In genomic region chr11:35040221-35040942, GRCh38 we compare ENCODE assay signal across 8 cellular contexts.
DNase-seq lines count a peak whose midpoint lies in the region; ATAC-seq and TF ChIP-seq lines count a peak whose summit lies in the region.

No MANE protein-coding gene starts in this region.

- peak overlapping the region; percentile 66; the same call in 1 of the 2 replicates for H2BK120ac ChIP-seq in IMR-90 (ENCODE audit: low read depth, low read length)

- peak overlapping the region; percentile 34; the same call in 1 of the 2 replicates for H3K4ac ChIP-seq in IMR-90 (ENCODE audit: low read depth, low read length)

- H4K8ac ChIP-seq in IMR-90 (ENCODE audit: low read depth in 2 of 2, low read length in 2 of 2) = peak overlapping the region in 1 of 2 experiments; percentile 44; a peak in 1 of 4 replicates

- H3K27me3 Mint-ChIP-seq in CD8-positive, alpha-beta memory T cell = peaks cover 0 to 5% of the 10 kb centered on the region in 2 donors
- H3K27me3 Mint-ChIP-seq in stimulated activated naive B cell treated with anti-CD40 and anti-IgM and Interleukin-4, amounts not matched to agents 10 μg/mL and 1 μg/mL and 100 μg/mL, for 72 hours = no peaks in the 10 kb centered on the region

- TF ChIP-seq CTCF in IMR-90 (conservative IDR thresholded peaks at IDR 0.05; ENCODE audit: low read depth, low read length) = no peak
- TF ChIP-seq CTCF in adrenal gland (IDR thresholded peaks at IDR 0.05) = no peak

- no peaks in the 10 kb centered on the region for H3K36me3 ChIP-seq in CD8-positive, alpha-beta memory T cell (ENCODE audit: insufficient read depth, low read length)
- H3K36me3 ChIP-seq in IMR-90 (ENCODE audit: control insufficient read depth, insufficient read depth, low read length) (no peaks in the 10 kb centered on the region), adrenal gland (replicated peaks in 1 of 2) (no peaks in the 10 kb centered on the region)

- H3K4me3 Mint-ChIP-seq in CD8-positive, alpha-beta memory T cell = peak overlapping the region; percentile 81 to 91 (median 88)
- H3K4me3 Mint-ChIP-seq in stimulated activated naive B cell treated with anti-CD40 and anti-IgM and Interleukin-4, amounts not matched to agents 10 μg/mL and 1 μg/mL and 100 μg/mL, for 72 hours = peak overlapping the region; percentile 39 to 71

- H3K18ac ChIP-seq in IMR-90 (ENCODE audit: low read depth, low read length) = no peak overlapping the region

- H3K79me1 ChIP-seq in IMR-90 (ENCODE audit: low read depth in 1 of 2, low read length in 2 of 2) = peaks cover 6% of the 10 kb centered on the region in 2 experiments

- no peaks in the 10 kb centered on the region for H3K27me3 ChIP-seq in CD8-positive, alpha-beta memory T cell (ENCODE audit: insufficient read depth, low read length, poor library complexity, severe bottlenecking)
- H3K27me3 ChIP-seq in IMR-90 (ENCODE audit: control insufficient read depth, insufficient read depth, low read length) (no peaks in the 10 kb centered on the region), adrenal gland (no peaks in the 10 kb centered on the region)

- peak; percentile 38 to 87 (median 52) for DNase-seq in CD8-positive, alpha-beta memory T cell
- DNase-seq in IMR-90 = peak; percentile 69
- peak; percentile 49 to 68 for DNase-seq in activated CD4-positive, alpha-beta T cell treated with anti-CD3 and anti-CD28 coated beads, Interleukin-2, amount 50 U/mL, for 48 hours
- peak; percentile 74 for DNase-seq in fibroblast of the conjunctiva (ENCODE audit: low read depth)
- DNase-seq in stimulated activated naive B cell treated with anti-CD40 and anti-IgM and Interleukin-4, amounts not matched to agents 10 μg/mL and 1 μg/mL and 100 μg/mL, for 72 hours = peak; percentile 59
- DNase-seq in dedifferentiated amniotic fluid mesenchymal stem cell (ENCODE audit: extremely low spot score) = no peak
- no peak for DNase-seq in adrenal gland

- TF ChIP-seq RAD21 in IMR-90 (IDR thresholded peaks at IDR 0.05; ENCODE audit: low read length) = no peak

- TF ChIP-seq POLR2A in IMR-90 (IDR thresholded peaks at IDR 0.05; ENCODE audit: low read depth, low read length) (no peak), adrenal gland (IDR thresholded peaks at IDR 0.05) (no peak)

- in situ Hi-C loops in IMR-90 (cut with MboI; ENCODE audit: low sequenced_read_pairs) = no loop called here

- peak overlapping the region; percentile 26 for H2AFZ ChIP-seq in IMR-90 (replicated peaks; ENCODE audit: low read length, poor library complexity)

- intact Hi-C loops in IMR-90 (cut with micrococcal nuclease) = no loop called here
- intact Hi-C loops in adrenal gland (cut with DNase I) = no loop called here

- ATAC-seq in GM21423 (IDR thresholded peaks at IDR 0.05; ENCODE audit: unreplicated experiment) (peak; percentile 73), IMR-90 (ENCODE audit: low read depth) (peak; percentile 57)
- ATAC-seq in stimulated activated naive B cell treated with anti-CD40 and anti-IgM and Interleukin-4, amounts not matched to agents 10 μg/mL and 1 μg/mL and 100 μg/mL, for 72 hours (replicated peaks) = peak; percentile 78 to 83

- peak overlapping the region; percentile 59 for H3K4me3 ChIP-seq in CD8-positive, alpha-beta memory T cell (ENCODE audit: low read length)
- no peak overlapping the region for H3K4me3 ChIP-seq in IMR-90 (ENCODE audit: insufficient read depth, low read depth, low read length)
- no peak overlapping the region for H3K4me3 ChIP-seq in adrenal gland

- no peak overlapping the region for H4K5ac ChIP-seq in IMR-90 (ENCODE audit: low read depth, low read length)

- CTCF ChIA-PET in CD8-positive, alpha-beta memory T cell (lab: Charles Lee) = interaction anchor here (1.0 to 1.8 kb wide), 6 partner anchors 11 to 126 kb away, joined by 3 to 10 read pairs (median 4); no protein-coding TSS in a partner anchor
- CTCF ChIA-PET in IMR-90 (lab: Yijun Ruan, JAX) = interaction anchor here (0.6 to 1.4 kb wide), 2 partner anchors 9 to 264 kb away, joined by 5 to 7 read pairs; no protein-coding TSS in a partner anchor

- H3K9me3 Mint-ChIP-seq in CD8-positive, alpha-beta memory T cell = no peaks in the 10 kb centered on the region
- peaks cover 0 to 5% of the 10 kb centered on the region in 2 donors for H3K9me3 Mint-ChIP-seq in stimulated activated naive B cell treated with anti-CD40 and anti-IgM and Interleukin-4, amounts not matched to agents 10 μg/mL and 1 μg/mL and 100 μg/mL, for 72 hours

- H3K4me2 ChIP-seq in IMR-90 (ENCODE audit: low read depth, low read length) = no peak overlapping the region

- peak overlapping the region; percentile 73 for H3K27ac ChIP-seq in CD8-positive, alpha-beta memory T cell (ENCODE audit: low read depth, low read length)
- no peak overlapping the region for H3K27ac ChIP-seq in IMR-90 (ENCODE audit: insufficient read depth, low read length)
- H3K27ac ChIP-seq in adrenal gland = no peak overlapping the region

- no peaks in the 10 kb centered on the region for H3K9me3 ChIP-seq in CD8-positive, alpha-beta memory T cell (ENCODE audit: low read length)
- H3K9me3 ChIP-seq in IMR-90 (ENCODE audit: control insufficient read depth, insufficient read depth, low read length) (no peaks in the 10 kb centered on the region), adrenal gland (replicated peaks in 1 of 3) (no peaks in the 10 kb centered on the region)

- peaks cover under 1 to 5% (median 2%) of the 10 kb centered on the region in 3 donors for H3K36me3 Mint-ChIP-seq in CD8-positive, alpha-beta memory T cell
- H3K36me3 Mint-ChIP-seq in stimulated activated naive B cell treated with anti-CD40 and anti-IgM and Interleukin-4, amounts not matched to agents 10 μg/mL and 1 μg/mL and 100 μg/mL, for 72 hours = no peaks in the 10 kb centered on the region

- H3K9me1 ChIP-seq in IMR-90 (ENCODE audit: insufficient read depth, low read length) = no peaks in the 10 kb centered on the region; the same call in none of the 2 replicates

- peak overlapping the region; percentile 48 for H2BK20ac ChIP-seq in IMR-90 (ENCODE audit: low read depth, low read length)

- no peaks in the 10 kb centered on the region for H4K20me1 ChIP-seq in IMR-90 (ENCODE audit: insufficient read depth, low read length)

- no TSS peak for BruUV-seq in IMR-90 (replicated peaks; lab: Mats Ljungman, UMichigan)

- H3K27ac Mint-ChIP-seq in CD8-positive, alpha-beta memory T cell = peak overlapping the region; percentile 89 to 100 (median 98)
- H3K27ac Mint-ChIP-seq in stimulated activated naive B cell treated with anti-CD40 and anti-IgM and Interleukin-4, amounts not matched to agents 10 μg/mL and 1 μg/mL and 100 μg/mL, for 72 hours = peak overlapping the region; percentile 85

- 26% methylated on average over 3 of the region's 12 CpGs; no CpG with 5 or more reads in 1 of the 2 experiments for WGBS in IMR-90 (ENCODE audit: extremely low coverage in 2 of 2, insufficient read length in 1 of 2), 2 experiments
- 79 to 83% (median 80%) methylated on average over 12 of the region's 12 CpGs for WGBS in adrenal gland, 4 donors

- POLR2A ChIA-PET in CD8-positive, alpha-beta memory T cell (lab: Charles Lee) = interaction anchor here (0.6 to 1.5 kb wide), 6 partner anchors 12 to 99 kb away, joined by 3 to 6 read pairs (median 4); partner anchors contain the start of gene CD44
- POLR2A ChIA-PET in IMR-90 (lab: Charles Lee; ENCODE audit: unreplicated experiment) = no interaction called here

- H3K9ac ChIP-seq in IMR-90 (ENCODE audit: low read depth, low read length) = no peak overlapping the region

- 0 out of 2 replicates have a peak overlapping the region, but pooled peaks have one; percentile 7 for H4K91ac ChIP-seq in IMR-90 (ENCODE audit: insufficient read depth, low read depth, low read length)

- H2BK15ac ChIP-seq in IMR-90 (ENCODE audit: low read depth, low read length) = no peak overlapping the region

- peak overlapping the region; percentile 3 for H2BK5ac ChIP-seq in IMR-90 (ENCODE audit: low read depth, low read length, poor library complexity, severe bottlenecking)

- H3K4me1 Mint-ChIP-seq in CD8-positive, alpha-beta memory T cell = peaks cover 33 to 70% (median 58%) of the 10 kb centered on the region in 3 donors
- peaks cover 31 to 42% of the 10 kb centered on the region in 2 donors for H3K4me1 Mint-ChIP-seq in stimulated activated naive B cell treated with anti-CD40 and anti-IgM and Interleukin-4, amounts not matched to agents 10 μg/mL and 1 μg/mL and 100 μg/mL, for 72 hours

- H3K14ac ChIP-seq in IMR-90 (replicated peaks; ENCODE audit: low read depth, low read length) = peak overlapping the region; percentile 54

- H3K23ac ChIP-seq in IMR-90 (ENCODE audit: low read depth, low read length) = peak overlapping the region; percentile 57; the same call in 1 of the 2 replicates

- peak overlapping the region; percentile 60; the same call in 1 of the 2 replicates for H2AK5ac ChIP-seq in IMR-90 (ENCODE audit: low read depth, low read length)

- H3K56ac ChIP-seq in IMR-90 (ENCODE audit: extremely low read depth, insufficient read depth, low read length) = no peak overlapping the region

- peak overlapping the region; percentile 39 for H2AK9ac ChIP-seq in IMR-90 (replicated peaks; ENCODE audit: low read depth, low read length, poor library complexity)

- dilution Hi-C loops in IMR-90 (cut with HindIII; ENCODE audit: low sequenced_read_pairs, unreplicated experiment) = no loop called here

- peaks cover 55% of the 10 kb centered on the region for H3K4me1 ChIP-seq in CD8-positive, alpha-beta memory T cell (ENCODE audit: insufficient read depth, low read length)
- H3K4me1 ChIP-seq in IMR-90 (ENCODE audit: control insufficient read depth, insufficient read depth, low read length) (peaks cover 2% of the 10 kb centered on the region; the same call in 1 of the 2 replicates), adrenal gland (replicated peaks in 1 of 2) (peaks cover 0 to under 1% of the 10 kb centered on the region in 2 donors)

TF ChIP-seq in IMR-90, 13 proteins besides CTCF, POLR2A, EP300 and RAD21:
- TF ChIP-seq MAZ (IDR thresholded peaks at IDR 0.05; ENCODE audit: borderline replicate concordance, low read depth, low read length) = no peak
- peak; percentile 9; the same call in 1 of the 2 replicates for TF ChIP-seq CEBPB (IDR thresholded peaks at IDR 0.05; ENCODE audit: low read depth, low read length)
- TF ChIP-seq CHD1 (IDR thresholded peaks at IDR 0.05; ENCODE audit: low read depth, low read length) = no peak
- no peak for TF ChIP-seq RFX5 (IDR thresholded peaks at IDR 0.05; ENCODE audit: low read depth, low read length)
- no peak for TF ChIP-seq SMC3 (IDR thresholded peaks at IDR 0.05; ENCODE audit: low read depth, low read length)
- TF ChIP-seq RCOR1 (IDR thresholded peaks at IDR 0.05; ENCODE audit: insufficient replicate concordance, low read length) = no peak
- TF ChIP-seq MXI1 (IDR thresholded peaks at IDR 0.05; ENCODE audit: borderline replicate concordance, low read depth, low read length) = no peak

Comparison
In these comparisons a context has a peak if more than half of its experiments do, and no peak if none do; other contexts are left out.
1. DNase-seq: peak in CD8-positive, alpha-beta memory T cell (5 of 5), IMR-90 (single experiment), activated CD4-positive, alpha-beta T cell treated with anti-CD3 and anti-CD28 coated beads, Interleukin-2, amount 50 U/mL, for 48 hours (2 of 2), fibroblast of the conjunctiva (single experiment) and stimulated activated naive B cell treated with anti-CD40 and anti-IgM and Interleukin-4, amounts not matched to agents 10 μg/mL and 1 μg/mL and 100 μg/mL, for 72 hours (single experiment); none in dedifferentiated amniotic fluid mesenchymal stem cell (single experiment) and adrenal gland (0 of 7).
2. Peak in every context shown above with its lines, with median percentiles within 50 percentile points of each other: ATAC-seq.